Comparison of ENCODE assay signal across 11 cellular contexts in the genomic region with DNA sequence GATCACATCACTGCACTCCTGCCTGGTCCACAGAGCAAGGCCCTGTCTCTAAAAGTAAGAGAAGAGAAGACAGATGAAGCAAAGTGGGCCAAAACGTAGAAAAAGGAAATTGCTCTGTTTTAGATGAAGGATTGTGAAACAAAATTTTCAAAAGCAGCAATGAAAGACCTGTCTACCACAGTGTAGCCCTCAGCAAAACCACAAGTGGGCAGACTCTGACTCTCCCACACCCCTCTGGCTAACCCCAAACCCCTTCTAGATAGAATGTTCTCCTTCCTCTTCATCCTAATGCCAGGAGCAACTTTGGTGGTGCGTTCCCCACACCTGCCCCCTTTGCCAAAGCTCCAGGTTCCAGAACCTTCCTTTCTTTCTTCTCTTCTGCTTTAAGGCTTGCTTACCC. TPM values are rescaled to one million over a fixed set of nuclear protein-coding genes. Genes with fewer than 3 reads are reported as not detected.
"Had no signal": no experiment of that assay in that cellular context is flagged by ENCODE, and none has a peak within 500 bp of the region (broad histone marks: within the 10 kb centered on the region; RNA-seq: fewer than 3 reads in every experiment).

No MANE protein-coding gene starts in this region.

RNA-seq across cellular contexts. Expression of gene ALG1L2, which starts 5.0 kb away (rescaled TPM):
- total RNA-seq: liver, osteoblast, prostate gland, temporal lobe, tibial nerve, vagina had no signal
- polyA plus RNA-seq: liver, mammary epithelial cell, pancreas, right cardiac atrium, spleen, urinary bladder had no signal
